17 cellular contexts compared by ENCODE assay signal in the genomic region with DNA sequence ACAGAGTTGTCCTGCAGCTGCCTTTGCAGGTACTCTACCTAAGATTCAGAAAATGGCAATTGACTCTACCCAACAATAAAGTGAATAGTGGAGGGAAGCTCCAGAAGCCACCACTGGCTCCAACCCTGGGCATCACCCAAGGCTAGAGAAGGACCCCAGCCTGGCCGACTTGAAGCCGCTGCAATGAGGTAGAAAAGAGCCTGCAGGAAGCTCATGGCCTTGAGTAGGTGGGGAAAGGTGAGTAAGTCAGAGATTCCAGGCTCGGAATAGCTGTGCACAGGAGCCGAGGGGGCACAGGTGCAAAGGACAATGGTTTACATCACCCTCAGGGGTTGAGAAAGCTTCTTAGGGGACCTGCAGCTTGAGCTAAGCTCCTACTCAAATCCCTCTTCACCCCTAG.
DNase-seq lines count a peak whose midpoint lies in the region; ATAC-seq lines count a peak whose summit lies in the region.
"Had no signal": no experiment of that assay in that cellular context is flagged by ENCODE, and none has a peak within 500 bp of the region (broad histone marks: within the 10 kb centered on the region; RNA-seq: fewer than 3 reads in every experiment).

No MANE protein-coding gene starts in this region.

- H3K27ac Mint-ChIP-seq in activated CD4-positive, alpha-beta memory T cell treated with anti-CD3 and anti-CD28 coated beads, Interleukin-2, amount 10 ng/mL, durations not matched to agents 7 days and 5 days = peak overlapping the region; percentile 94
- H3K27ac Mint-ChIP-seq in activated CD4-positive, alpha-beta memory T cell treated with anti-CD3 and anti-CD28 coated beads for 36 hours = no peak overlapping the region
- H3K27ac Mint-ChIP-seq in T-cell = peak overlapping the region; percentile 98 to 99
- peak overlapping the region; percentile 91 to 94 for H3K27ac Mint-ChIP-seq in effector memory CD8-positive, alpha-beta T cell
- H3K27ac Mint-ChIP-seq in stimulated activated effector memory CD8-positive, alpha-beta T cell treated with anti-CD3 and anti-CD28 coated beads, Interleukin-12 subunit alpha, Interleukin-12 subunit beta, amount 100 ng/mL, for 72 hours = peak overlapping the region; percentile 91
- H3K27ac Mint-ChIP-seq: HFFc6 had no signal

- H3K27me3 Mint-ChIP-seq in activated CD4-positive, alpha-beta memory T cell treated with anti-CD3 and anti-CD28 coated beads, Interleukin-2, amount 10 ng/mL, durations not matched to agents 7 days and 5 days = no peaks in the 10 kb centered on the region
- no peaks in the 10 kb centered on the region for H3K27me3 Mint-ChIP-seq in activated CD4-positive, alpha-beta memory T cell treated with anti-CD3 and anti-CD28 coated beads for 36 hours
- H3K27me3 Mint-ChIP-seq in T-cell = no peaks in the 10 kb centered on the region
- no peaks in the 10 kb centered on the region for H3K27me3 Mint-ChIP-seq in effector memory CD8-positive, alpha-beta T cell

- intact Hi-C loops in activated CD4-positive, alpha-beta memory T cell treated with anti-CD3 and anti-CD28 coated beads for 36 hours (cut with micrococcal nuclease) = no loop called here

- no peaks in the 10 kb centered on the region for H3K9me3 Mint-ChIP-seq in activated CD4-positive, alpha-beta memory T cell treated with anti-CD3 and anti-CD28 coated beads, Interleukin-2, amount 10 ng/mL, durations not matched to agents 7 days and 5 days
- H3K9me3 Mint-ChIP-seq in activated CD4-positive, alpha-beta memory T cell treated with anti-CD3 and anti-CD28 coated beads for 36 hours = no peaks in the 10 kb centered on the region
- no peaks in the 10 kb centered on the region for H3K9me3 Mint-ChIP-seq in T-cell
- H3K9me3 Mint-ChIP-seq in effector memory CD8-positive, alpha-beta T cell = no peaks in the 10 kb centered on the region
- H3K9me3 Mint-ChIP-seq in stimulated activated effector memory CD8-positive, alpha-beta T cell treated with anti-CD3 and anti-CD28 coated beads, Interleukin-12 subunit alpha, Interleukin-12 subunit beta, amount 100 ng/mL, for 72 hours = no peaks in the 10 kb centered on the region

- H3K36me3 Mint-ChIP-seq in activated CD4-positive, alpha-beta memory T cell treated with anti-CD3 and anti-CD28 coated beads, Interleukin-2, amount 10 ng/mL, durations not matched to agents 7 days and 5 days (ENCODE audit: low read depth) = peaks cover 5% of the 10 kb centered on the region
- H3K36me3 Mint-ChIP-seq in activated CD4-positive, alpha-beta memory T cell treated with anti-CD3 and anti-CD28 coated beads for 36 hours = no peaks in the 10 kb centered on the region
- H3K36me3 Mint-ChIP-seq in T-cell = peaks cover 3% of the 10 kb centered on the region
- peaks cover 25% of the 10 kb centered on the region for H3K36me3 Mint-ChIP-seq in effector memory CD8-positive, alpha-beta T cell (ENCODE audit: insufficient read depth)
- peaks cover 53% of the 10 kb centered on the region for H3K36me3 Mint-ChIP-seq in stimulated activated effector memory CD8-positive, alpha-beta T cell treated with anti-CD3 and anti-CD28 coated beads, Interleukin-12 subunit alpha, Interleukin-12 subunit beta, amount 100 ng/mL, for 72 hours

- DNase-seq in activated CD4-positive, alpha-beta memory T cell treated with anti-CD3 and anti-CD28 coated beads, Interleukin-2, amount 10 ng/mL, durations not matched to agents 7 days and 5 days = no peak
- DNase-seq in activated CD4-positive, alpha-beta memory T cell treated with anti-CD3 and anti-CD28 coated beads for 36 hours = no peak
- DNase-seq in T-cell = no peak
- DNase-seq in effector memory CD8-positive, alpha-beta T cell = no peak
- DNase-seq in stimulated activated effector memory CD8-positive, alpha-beta T cell treated with anti-CD3 and anti-CD28 coated beads, Interleukin-12 subunit alpha, Interleukin-12 subunit beta, amount 100 ng/mL, for 72 hours (ENCODE audit: low spot score in 2 of 2) = no peak
- no peak for DNase-seq in retina
- DNase-seq in stimulated activated CD4-positive, alpha-beta T cell treated with anti-CD3 and anti-CD28 coated beads, Interleukin-2, amount 100 ng/mL, for 24 hours = no peak
- DNase-seq: GF-D8, GOT3, HFFc6, NCI-H146, NCI-H2227 treated with DMSO at 0.1 percent for 48 hours, NCI-H526, OCI-M1, RPMI8226 had no signal

- POLR2A ChIA-PET in activated CD4-positive, alpha-beta memory T cell treated with anti-CD3 and anti-CD28 coated beads, Interleukin-2, amount 10 ng/mL, durations not matched to agents 7 days and 5 days (lab: Charles Lee) = interaction anchor here (0.8 to 1.6 kb wide), 2 partner anchors 8 to 13 kb away, joined by 4 read pairs; no protein-coding TSS in a partner anchor
- POLR2A ChIA-PET in activated CD4-positive, alpha-beta memory T cell treated with anti-CD3 and anti-CD28 coated beads for 36 hours (lab: Charles Lee) = no interaction called here
- POLR2A ChIA-PET in T-cell (lab: Charles Lee) = no interaction called here

- H3K4me1 Mint-ChIP-seq in activated CD4-positive, alpha-beta memory T cell treated with anti-CD3 and anti-CD28 coated beads, Interleukin-2, amount 10 ng/mL, durations not matched to agents 7 days and 5 days = peaks cover 50% of the 10 kb centered on the region
- peaks cover 44% of the 10 kb centered on the region for H3K4me1 Mint-ChIP-seq in activated CD4-positive, alpha-beta memory T cell treated with anti-CD3 and anti-CD28 coated beads for 36 hours (ENCODE audit: low read depth)
- peaks cover 87 to 90% (median 89%) of the 10 kb centered on the region in 3 donors for H3K4me1 Mint-ChIP-seq in T-cell
- peaks cover 46 to 90% of the 10 kb centered on the region in 2 donors for H3K4me1 Mint-ChIP-seq in effector memory CD8-positive, alpha-beta T cell (ENCODE audit: low read depth in 2 of 2)
- H3K4me1 Mint-ChIP-seq in stimulated activated effector memory CD8-positive, alpha-beta T cell treated with anti-CD3 and anti-CD28 coated beads, Interleukin-12 subunit alpha, Interleukin-12 subunit beta, amount 100 ng/mL, for 72 hours = peaks cover 58% of the 10 kb centered on the region

- CTCF ChIA-PET in activated CD4-positive, alpha-beta memory T cell treated with anti-CD3 and anti-CD28 coated beads, Interleukin-2, amount 10 ng/mL, durations not matched to agents 7 days and 5 days (lab: Charles Lee) = interaction anchor here (0.7 to 5.9 kb wide), 4 partner anchors 9 to 541 kb away, joined by 3 to 26 read pairs (median 8); no protein-coding TSS in a partner anchor
- CTCF ChIA-PET in activated CD4-positive, alpha-beta memory T cell treated with anti-CD3 and anti-CD28 coated beads for 36 hours (lab: Charles Lee) = interaction anchor here (2.1 kb wide), 1 partner anchor 30 kb away, joined by 5 read pairs; no protein-coding TSS in a partner anchor
- CTCF ChIA-PET in T-cell (lab: Charles Lee) = interaction anchor here in 1 of 2 donors (0.7 to 1.0 kb wide), 3 partner anchors 31 to 561 kb away, joined by 3 to 4 read pairs (median 4); no protein-coding TSS in a partner anchor

- H3K4me3 Mint-ChIP-seq in activated CD4-positive, alpha-beta memory T cell treated with anti-CD3 and anti-CD28 coated beads, Interleukin-2, amount 10 ng/mL, durations not matched to agents 7 days and 5 days = no peak overlapping the region
- H3K4me3 Mint-ChIP-seq in activated CD4-positive, alpha-beta memory T cell treated with anti-CD3 and anti-CD28 coated beads for 36 hours = no peak overlapping the region
- H3K4me3 Mint-ChIP-seq in T-cell = peak overlapping the region in 1 of 3 donors; percentile 74
- peak overlapping the region; percentile 72 to 74 for H3K4me3 Mint-ChIP-seq in effector memory CD8-positive, alpha-beta T cell
- no peak overlapping the region for H3K4me3 Mint-ChIP-seq in stimulated activated effector memory CD8-positive, alpha-beta T cell treated with anti-CD3 and anti-CD28 coated beads, Interleukin-12 subunit alpha, Interleukin-12 subunit beta, amount 100 ng/mL, for 72 hours
- H3K4me3 Mint-ChIP-seq: HFFc6 had no signal

- no peak for ATAC-seq in T-cell (replicated peaks in 1 of 4)
- ATAC-seq in effector memory CD8-positive, alpha-beta T cell (replicated peaks) = no peak
- ATAC-seq in stimulated activated effector memory CD8-positive, alpha-beta T cell treated with anti-CD3 and anti-CD28 coated beads, Interleukin-12 subunit alpha, Interleukin-12 subunit beta, amount 100 ng/mL, for 72 hours = no peak
- ATAC-seq in HG02840 (IDR thresholded peaks at IDR 0.05; ENCODE audit: low FRiP score, unreplicated experiment) = no peak
- ATAC-seq: K562 had no signal

Comparison
In these comparisons a context has a peak if more than half of its experiments do, and no peak if none do; other contexts are left out.
1. H3K4me3 Mint-ChIP-seq: peak in effector memory CD8-positive, alpha-beta T cell (2 of 2); none in activated CD4-positive, alpha-beta memory T cell treated with anti-CD3 and anti-CD28 coated beads, Interleukin-2, amount 10 ng/mL, durations not matched to agents 7 days and 5 days (single experiment), activated CD4-positive, alpha-beta memory T cell treated with anti-CD3 and anti-CD28 coated beads for 36 hours (single experiment) and stimulated activated effector memory CD8-positive, alpha-beta T cell treated with anti-CD3 and anti-CD28 coated beads, Interleukin-12 subunit alpha, Interleukin-12 subunit beta, amount 100 ng/mL, for 72 hours (single experiment).